ENCODE assay signal across 15 cellular contexts in the genomic region with DNA sequence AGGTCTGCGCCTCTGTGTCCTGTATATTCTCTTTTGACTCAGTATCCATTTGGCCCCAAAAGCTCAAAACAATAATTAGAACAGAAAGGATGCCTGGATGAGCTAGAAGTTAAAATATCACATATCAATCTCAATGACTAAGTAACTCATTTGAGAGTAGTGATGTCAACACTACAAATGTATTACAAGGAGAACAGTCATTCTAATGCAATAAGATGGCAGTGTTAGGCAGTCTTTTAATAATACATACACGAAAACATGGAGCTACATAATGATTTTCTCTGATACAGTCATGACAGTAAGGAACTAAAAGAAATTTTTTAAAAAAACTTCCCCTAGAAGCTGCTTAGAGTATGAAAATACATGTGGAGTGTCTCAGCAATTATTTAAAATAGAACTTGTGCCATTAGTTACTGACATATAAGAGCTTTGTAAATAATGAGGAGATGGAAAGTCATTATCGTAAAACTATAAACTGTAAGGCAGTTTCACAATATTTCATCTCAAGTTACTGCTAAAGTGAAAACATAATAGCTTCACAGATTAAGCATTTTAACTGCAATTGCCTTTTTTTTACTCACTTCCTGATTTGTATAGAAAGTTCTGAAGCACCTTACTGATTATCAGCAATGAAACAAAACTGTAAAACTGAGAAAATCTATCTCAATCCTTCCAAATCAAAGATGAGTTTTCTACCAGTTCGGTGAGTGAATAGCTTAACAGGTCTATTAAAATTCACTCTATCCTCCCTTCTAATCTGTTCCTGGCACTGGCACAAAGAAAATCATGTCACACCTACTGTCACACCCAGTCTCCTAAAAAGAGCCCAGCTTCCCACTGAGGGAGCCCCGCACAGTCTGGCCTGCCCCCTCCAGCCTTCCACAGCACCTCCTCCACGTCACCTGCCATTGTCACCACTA.
DNase-seq lines count a peak whose midpoint lies in the region; ATAC-seq and TF ChIP-seq lines count a peak whose summit lies in the region.
"Had no signal": no experiment of that assay in that cellular context is flagged by ENCODE, and none has a peak within 500 bp of the region (broad histone marks: within the 10 kb centered on the region; RNA-seq: fewer than 3 reads in every experiment).

No MANE protein-coding gene starts in this region.

- H3K27me3 ChIP-seq in PC-9 (ENCODE audit: insufficient read depth, low read depth), result no peaks in the 10 kb centered on the region
- H3K27me3 ChIP-seq in lower lobe of right lung (ENCODE audit: low read depth), result no peaks in the 10 kb centered on the region
- H3K27me3 ChIP-seq: sigmoid colon had no signal

- 0 out of 2 replicates have a peak overlapping the region, but pooled peaks have one; percentile 33 for H2AFZ ChIP-seq in PC-9

- no TSS peak for BruUV-seq in PC-9 (replicated peaks; lab: Mats Ljungman, UMichigan)

- H3K27ac ChIP-seq in PC-9 (no peak overlapping the region), lower lobe of right lung (no peak overlapping the region)

- H3K4me3 ChIP-seq in PC-9 (no peak overlapping the region; the same call in 1 of the 2 replicates), lower lobe of right lung (no peak overlapping the region)
- H3K4me3 ChIP-seq: sigmoid colon had no signal

- H3K4me2 ChIP-seq in PC-9, result peak overlapping the region; percentile 22; the same call in 1 of the 2 replicates

- POLR2A ChIA-PET in PC-9 (lab: Charles Lee; ENCODE audit: unreplicated experiment), result no interaction called here

- H4K20me1 ChIP-seq in PC-9 (ENCODE audit: insufficient read depth), result no peaks in the 10 kb centered on the region

- ATAC-seq in lower lobe of right lung, result peak; percentile 71 to 77

- DNase-seq in DMS153 (lab: John Stamatoyannopoulos, UW) (peak; percentile 75), NCI-H1436 (lab: John Stamatoyannopoulos, UW) (peak; percentile 47), PC-9 (no peak), lower lobe of right lung (no peak), mesenteric fat pad (ENCODE audit: low spot score) (no peak), NCI-H1092 (lab: John Stamatoyannopoulos, UW) (no peak)
- DNase-seq in activated CD4-positive, alpha-beta T cell treated with anti-CD3 and anti-CD28 coated beads for 48 hours, result no peak
- DNase-seq in activated T-cell treated with anti-CD3 and anti-CD28 coated beads, Interleukin-2, amount 50 U/mL, for 48 hours, result no peak
- DNase-seq: activated CD4-positive, alpha-beta T cell treated with anti-CD3 and anti-CD28 coated beads, Interleukin-2, amount 50 U/mL, for 1 hour; activated naive CD8-positive, alpha-beta T cell treated with anti-CD3 and anti-CD28 coated beads for 36 hours; activated T-cell treated with anti-CD3 and anti-CD28 coated beads for 4 hours; NCI-H2107; sigmoid colon; stimulated activated CD4-positive, alpha-beta T cell treated with anti-CD3 and anti-CD28 coated beads, Interleukin-2, amount 100 ng/mL, for 24 hours; substantia nigra had no signal

- H3F3A ChIP-seq in PC-9 (ENCODE audit: insufficient read depth, low read depth), result no peaks in the 10 kb centered on the region

- H3K9me3 ChIP-seq in PC-9 (ENCODE audit: insufficient read depth, low read depth), result no peaks in the 10 kb centered on the region
- no peaks in the 10 kb centered on the region for H3K9me3 ChIP-seq in lower lobe of right lung
- H3K9me3 ChIP-seq: sigmoid colon had no signal

- no peaks in the 10 kb centered on the region; the same call in 1 of the 2 replicates for H3K9me2 ChIP-seq in PC-9 (ENCODE audit: insufficient read depth)

- no peak for TF ChIP-seq CTCF in PC-9 (conservative IDR thresholded peaks at IDR 0.05)
- TF ChIP-seq CTCF in lower lobe of right lung (IDR thresholded peaks at IDR 0.05), result no peak

- CTCF ChIA-PET in PC-9 (lab: Charles Lee), result interaction anchor here (0.7 kb wide), 1 partner anchor 73 kb away, joined by 3 read pairs; no protein-coding TSS in a partner anchor

- intact Hi-C loops in PC-9 (cut with micrococcal nuclease; ENCODE audit: unreplicated experiment), result no loop called here
- intact Hi-C loops in lower lobe of right lung (cut with DNase I), result no loop called here

- peaks cover 11% of the 10 kb centered on the region; the same call in 1 of the 2 replicates for H3K4me1 ChIP-seq in PC-9 (replicated peaks; ENCODE audit: insufficient read depth)
- H3K4me1 ChIP-seq in lower lobe of right lung, result no peaks in the 10 kb centered on the region

- H3K36me3 ChIP-seq in PC-9 (ENCODE audit: low read depth), result no peaks in the 10 kb centered on the region
- no peaks in the 10 kb centered on the region for H3K36me3 ChIP-seq in lower lobe of right lung
- H3K36me3 ChIP-seq: sigmoid colon had no signal

- H3K79me2 ChIP-seq in PC-9 (ENCODE audit: low read depth), result no peaks in the 10 kb centered on the region

Comparison
In these comparisons a context has a peak if more than half of its experiments do, and no peak if none do; other contexts are left out.
1. DNase-seq: peak in DMS153 (single experiment) and NCI-H1436 (single experiment); none in PC-9 (0 of 2), lower lobe of right lung (single experiment), mesenteric fat pad (single experiment), activated CD4-positive, alpha-beta T cell treated with anti-CD3 and anti-CD28 coated beads for 48 hours (single experiment), activated T-cell treated with anti-CD3 and anti-CD28 coated beads, Interleukin-2, amount 50 U/mL, for 48 hours (0 of 2) and NCI-H1092 (single experiment).